Comparison of ENCODE assay signal across 35 cellular contexts in the genomic region with DNA sequence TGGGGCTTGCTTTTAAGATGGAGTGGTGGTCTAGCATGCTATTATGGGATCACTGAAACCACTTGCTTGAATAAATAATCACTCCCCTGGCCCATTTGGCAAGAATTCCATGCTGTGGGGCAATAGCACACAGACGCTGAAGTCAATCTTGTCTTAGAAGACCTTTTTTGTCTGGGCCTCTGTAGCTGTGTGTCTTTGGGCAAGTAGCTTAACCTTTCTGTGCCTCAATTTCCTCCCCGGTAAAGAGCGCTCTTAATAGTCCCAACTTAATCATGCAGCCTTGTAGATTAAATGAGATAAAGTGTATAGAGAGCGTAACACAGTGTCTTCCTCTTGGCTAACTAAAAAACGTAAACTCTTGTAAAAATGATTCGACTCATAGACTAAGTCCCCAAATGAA.
DNase-seq lines count a peak whose midpoint lies in the region; ATAC-seq, FAIRE-seq and TF ChIP-seq lines count a peak whose summit lies in the region.
"Had no signal": no experiment of that assay in that cellular context is flagged by ENCODE, and none has a peak within 500 bp of the region (broad histone marks: within the 10 kb centered on the region; RNA-seq: fewer than 3 reads in every experiment).

No MANE protein-coding gene starts in this region.

- no peak overlapping the region for H3K27ac Mint-ChIP-seq in endodermal cell
- H3K27ac Mint-ChIP-seq: B cell; CD14-positive monocyte; CD4-positive, alpha-beta memory T cell; CD4-positive, alpha-beta T cell; CD4-positive, CD25-positive, alpha-beta regulatory T cell; CD8-positive, alpha-beta memory T cell; CD8-positive, alpha-beta T cell had no signal

- H2BK15ac ChIP-seq in H1 (ENCODE audit: low read length), result no peak overlapping the region

- no peaks in the 10 kb centered on the region for H3K79me1 ChIP-seq in H1 (ENCODE audit: low read depth, low read length)

- H2BK12ac ChIP-seq in H1 (ENCODE audit: low read depth, low read length), result no peak overlapping the region

- TF ChIP-seq RAD21 in K562 (CRISPR knock-in tag; conservative IDR thresholded peaks at IDR 0.05 in 1 of 2, IDR thresholded peaks at IDR 0.05 in 1 of 2), result no peak
- TF ChIP-seq RAD21 in H1 (IDR thresholded peaks at IDR 0.05 in 1 of 2, conservative IDR thresholded peaks at IDR 0.05 in 1 of 2; ENCODE audit: low read depth in 2 of 2, low read length in 2 of 2), result no peak

- BruUV-seq in K562 (replicated peaks; lab: Mats Ljungman, UMichigan), result no TSS peak

- no peak overlapping the region for H2BK120ac ChIP-seq in H1 (replicated peaks; ENCODE audit: low read depth, low read length)

- H3K79me2 ChIP-seq in K562 (ENCODE audit: control insufficient read depth, insufficient read depth, low read length) (no peaks in the 10 kb centered on the region), H1 (ENCODE audit: control insufficient read depth in 1 of 2, insufficient read depth in 2 of 2, low read length in 2 of 2) (no peaks in the 10 kb centered on the region)

- intact Hi-C loops in K562 (cut with micrococcal nuclease), result loop anchor here (10.0 kb wide), 1 partner anchor 123 kb away; a partner anchor contains a TSS

- POLR2A ChIA-PET in HEK293 (lab: Yijun Ruan, JAX) (no interaction called here), K562 (lab: Yijun Ruan, JAX) (no interaction called here), H1 (lab: Charles Lee; ENCODE audit: partially characterized antibody) (no interaction called here)

- H3K9me3 Mint-ChIP-seq in endodermal cell, result no peaks in the 10 kb centered on the region
- H3K9me3 Mint-ChIP-seq: CD4-positive, alpha-beta T cell; CD8-positive, alpha-beta T cell had no signal

- H3K4me3 Mint-ChIP-seq in endodermal cell, result no peak overlapping the region
- H3K4me3 Mint-ChIP-seq: B cell; CD14-positive monocyte; CD4-positive, alpha-beta memory T cell; CD4-positive, alpha-beta T cell; CD4-positive, CD25-positive, alpha-beta regulatory T cell; CD8-positive, alpha-beta memory T cell; CD8-positive, alpha-beta T cell had no signal

- H3K14ac ChIP-seq in H1 (ENCODE audit: insufficient read length), result no peak overlapping the region

- FAIRE-seq in K562 (lab: Jason Lieb, UNC) (no peak), H1 (lab: Jason Lieb, UNC) (no peak)
- FAIRE-seq: A204.1, A549, D721Med had no signal

- no peak overlapping the region for H3K56ac ChIP-seq in H1 (replicated peaks; ENCODE audit: insufficient read length, low read depth, low read length)

- no peak overlapping the region for H2AFZ ChIP-seq in K562 (ENCODE audit: low read depth, low read length)
- H2AFZ ChIP-seq in H1 (ENCODE audit: low read length), result no peak overlapping the region

- TF ChIP-seq POLR2A in K562 (conservative IDR thresholded peaks at IDR 0.05) (no peak), H1 (IDR thresholded peaks at IDR 0.05; ENCODE audit: control extremely low read depth in 1 of 2, low read depth in 2 of 2, low read length in 2 of 2) (no peak)

- in situ Hi-C loops in K562 (cut with MboI), result no loop called here

- H3K23ac ChIP-seq in H1 (ENCODE audit: insufficient read length), result no peak overlapping the region

- H4K20me1 ChIP-seq in K562 (replicated peaks; ENCODE audit: control insufficient read depth, insufficient read depth, low read length) (peaks cover 7% of the 10 kb centered on the region; the same call in 1 of the 2 replicates), H1 (replicated peaks in 1 of 2; ENCODE audit: control insufficient read depth in 1 of 2, insufficient read depth in 2 of 2, low read length in 2 of 2) (no peaks in the 10 kb centered on the region)
- H4K20me1 ChIP-seq: BLaER1; BLaER1 treated with 17β-estradiol and CSF1 and Interleukin-3, amounts not matched to agents 10 nM and 100 nM had no signal

- H4K8ac ChIP-seq in H1 (ENCODE audit: extremely low read depth, insufficient read depth, low read length), result no peak overlapping the region

- H4K91ac ChIP-seq in H1 (replicated peaks; ENCODE audit: insufficient read length, low read length), result no peak overlapping the region

- H3K36me3 ChIP-seq in HEK293 (ENCODE audit: control insufficient read depth in 2 of 2, insufficient read depth in 1 of 2, low read length in 2 of 2), result no peaks in the 10 kb centered on the region
- no peaks in the 10 kb centered on the region for H3K36me3 ChIP-seq in K562 (ENCODE audit: control insufficient read depth, insufficient read depth, low read length)
- no peaks in the 10 kb centered on the region for H3K36me3 ChIP-seq in H1 (ENCODE audit: control insufficient read depth in 2 of 4, insufficient read depth in 4 of 4, low read length in 3 of 4)
- no peaks in the 10 kb centered on the region for H3K36me3 ChIP-seq in endodermal cell (ENCODE audit: control insufficient read depth, insufficient read depth, low read length)
- H3K36me3 ChIP-seq: BE2C; BLaER1; BLaER1 treated with 17β-estradiol and CSF1 and Interleukin-3, amounts not matched to agents 10 nM and 100 nM had no signal

- H3K27ac ChIP-seq in HEK293 (ENCODE audit: extremely low read depth, low read depth, low read length), result no peak overlapping the region
- no peak overlapping the region for H3K27ac ChIP-seq in K562 (ENCODE audit: extremely low read depth, low read depth, low read length)
- no peak overlapping the region for H3K27ac ChIP-seq in H1 (ENCODE audit: low read depth, low read length)
- no peak overlapping the region for H3K27ac ChIP-seq in endodermal cell (ENCODE audit: low read depth, low read length)
- H3K27ac ChIP-seq: 22Rv1; A549; BLaER1; BLaER1 treated with 17β-estradiol and CSF1 and Interleukin-3, amounts not matched to agents 10 nM and 100 nM; C4-2B had no signal

- H3K27me3 Mint-ChIP-seq in endodermal cell (ENCODE audit: insufficient read depth), result peaks cover 1% of the 10 kb centered on the region

- no peak overlapping the region for H3K4ac ChIP-seq in H1 (replicated peaks; ENCODE audit: insufficient read length, low read depth, low read length)

- WGBS in K562 (ENCODE audit: insufficient coverage, low coverage, missing lambda C conversion rate), result 1% methylated on average over 6 of the region's 6 CpGs
- 87% methylated on average over 6 of the region's 6 CpGs; no CpG with 5 or more reads in 1 of the 2 experiments for WGBS in H1 (ENCODE audit: extremely low coverage in 1 of 2, insufficient coverage in 1 of 2, insufficient read length in 1 of 2, insufficient replicate concordance in 2 of 2, low coverage in 1 of 2, low lambda C conversion rate in 2 of 2, missing lambda C conversion rate in 1 of 2), 2 experiments
- 87 to 93% methylated on average over 6 of the region's 6 CpGs for WGBS in endodermal cell (ENCODE audit: insufficient coverage in 1 of 2, insufficient read length in 1 of 2), 2 experiments

- no peak overlapping the region for H2BK5ac ChIP-seq in H1 (ENCODE audit: low read depth, low read length)

- H3K9me3 ChIP-seq in HEK293 (ENCODE audit: control insufficient read depth, insufficient read depth, low read depth, low read length) (no peaks in the 10 kb centered on the region), K562 (replicated peaks; ENCODE audit: control insufficient read depth, insufficient read depth, low read depth, low read length) (no peaks in the 10 kb centered on the region), H1 (ENCODE audit: insufficient read depth in 2 of 2, low read depth in 1 of 2, low read length in 1 of 2) (no peaks in the 10 kb centered on the region), endodermal cell (ENCODE audit: control insufficient read depth, low read length) (no peaks in the 10 kb centered on the region)
- H3K9me3 ChIP-seq: A549, BE2C, BLaER1, Caco-2 had no signal

- no peak overlapping the region for H2BK20ac ChIP-seq in H1 (ENCODE audit: low read length)

- CTCF ChIA-PET in HEK293 (lab: Yijun Ruan, JAX) (interaction anchor here (0.6 to 2.2 kb wide), 5 partner anchors 10 to 855 kb away, joined by 3 to 6 read pairs (median 3); no protein-coding TSS in a partner anchor), K562 (lab: Yijun Ruan, JAX; ENCODE audit: low intra/inter-chr PET ratio) (no interaction called here), H1 (lab: Charles Lee; ENCODE audit: partially characterized antibody) (interaction anchor here (0.9 to 3.8 kb wide), 8 partner anchors 11 to 599 kb away, joined by 3 to 19 read pairs (median 4); no protein-coding TSS in a partner anchor)

- H2AK5ac ChIP-seq in H1 (ENCODE audit: low read depth, low read length), result no peak overlapping the region

- H3K4me1 ChIP-seq in HEK293 (ENCODE audit: control insufficient read depth, insufficient read depth, low read length) (no peaks in the 10 kb centered on the region), K562 (replicated peaks in 1 of 2; ENCODE audit: control insufficient read depth in 2 of 2, insufficient read depth in 2 of 2, low read length in 2 of 2) (no peaks in the 10 kb centered on the region), H1 (replicated peaks in 1 of 4; ENCODE audit: control insufficient read depth in 3 of 4, insufficient read depth in 4 of 4, low read length in 3 of 4) (peaks cover 0 to 3% (median 0%) of the 10 kb centered on the region in 4 experiments; a peak in 1 of 7 replicates), endodermal cell (ENCODE audit: control insufficient read depth, insufficient read depth, low read length) (no peaks in the 10 kb centered on the region)
- H3K4me1 ChIP-seq: A549, BE2C, Caco-2 had no signal

- TF ChIP-seq CTCF in HEK293 (tag by site-specific recombination; IDR thresholded peaks at IDR 0.05) (no peak), K562 (IDR thresholded peaks at IDR 0.05 in 2 of 3, conservative IDR thresholded peaks at IDR 0.05 in 1 of 3; ENCODE audit: insufficient read depth in 2 of 3, low read depth in 1 of 3, low read length in 3 of 3) (no peak), H1 (IDR thresholded peaks at IDR 0.05; ENCODE audit: control extremely low read depth in 1 of 3, insufficient read depth in 1 of 3, low read depth in 1 of 3, low read length in 3 of 3) (no peak), endodermal cell (conservative IDR thresholded peaks at IDR 0.05) (no peak)

- H4K5ac ChIP-seq in H1 (ENCODE audit: insufficient read length, low read depth, low read length), result no peak overlapping the region

- H3K4me2 ChIP-seq in K562 (ENCODE audit: insufficient read depth, low read length) (no peak overlapping the region), H1 (ENCODE audit: insufficient read depth in 1 of 2, low read depth in 2 of 2, low read length in 2 of 2) (no peak overlapping the region)
- H3K4me2 ChIP-seq: A549; BLaER1; BLaER1 treated with 17β-estradiol and CSF1 and Interleukin-3, amounts not matched to agents 10 nM and 100 nM had no signal

- TF ChIP-seq EP300 in K562 (IDR thresholded peaks at IDR 0.05; ENCODE audit: low read length) (no peak), H1 (IDR thresholded peaks at IDR 0.05; ENCODE audit: borderline replicate concordance in 1 of 2, low read depth in 2 of 2, low read length in 2 of 2) (no peak)

- ATAC-seq in K562 (no peak), GM19035 (IDR thresholded peaks at IDR 0.05; ENCODE audit: unreplicated experiment) (no peak)
- ATAC-seq: A549; CD8-positive, alpha-beta T cell had no signal

- H3K18ac ChIP-seq in H1 (ENCODE audit: extremely low read depth, low read length), result no peak overlapping the region

- no peaks in the 10 kb centered on the region for H3K4me1 Mint-ChIP-seq in endodermal cell
- H3K4me1 Mint-ChIP-seq: B cell; CD14-positive monocyte; CD4-positive, alpha-beta memory T cell; CD4-positive, CD25-positive, alpha-beta regulatory T cell; CD8-positive, alpha-beta memory T cell had no signal

- H3K27me3 ChIP-seq in K562 (ENCODE audit: control insufficient read depth in 2 of 2, insufficient read depth in 2 of 2, low read length in 2 of 2) (no peaks in the 10 kb centered on the region), H1 (replicated peaks in 1 of 4; ENCODE audit: control insufficient read depth in 3 of 4, extremely low read depth in 1 of 4, insufficient read depth in 3 of 4, low read length in 3 of 4) (peaks cover 0 to 2% (median 0%) of the 10 kb centered on the region in 4 experiments; a peak in 2 of 7 replicates), endodermal cell (ENCODE audit: control insufficient read depth, insufficient read depth, low read length, poor library complexity, severe bottlenecking) (peaks cover 6% of the 10 kb centered on the region)
- H3K27me3 ChIP-seq: BE2C; BLaER1; BLaER1 treated with 17β-estradiol and CSF1 and Interleukin-3, amounts not matched to agents 10 nM and 100 nM had no signal

- no peak overlapping the region for H3K9ac ChIP-seq in K562 (ENCODE audit: insufficient read depth in 1 of 2, low read depth in 2 of 2, low read length in 2 of 2)
- no peak overlapping the region for H3K9ac ChIP-seq in H1 (replicated peaks in 1 of 4; ENCODE audit: extremely low read depth in 1 of 4, low read depth in 3 of 4, low read length in 3 of 4)
- H3K9ac ChIP-seq in endodermal cell (ENCODE audit: extremely low read depth, low read length, poor library complexity, severe bottlenecking), result no peak overlapping the region
- H3K9ac ChIP-seq: BLaER1; BLaER1 treated with 17β-estradiol and CSF1 and Interleukin-3, amounts not matched to agents 10 nM and 100 nM had no signal

- no peaks in the 10 kb centered on the region for H3K9me1 ChIP-seq in K562 (ENCODE audit: control insufficient read depth, insufficient read depth, low read length)

- DNase-seq in K562 (ENCODE audit: extremely low read depth in 1 of 4, low spot score in 3 of 4) (no peak), H1 (ENCODE audit: low read depth in 1 of 2, low spot score in 2 of 2) (no peak), endodermal cell (no peak), mesenteric fat pad (ENCODE audit: low spot score) (no peak)
- DNase-seq: 8988T; ACHN; AML-193; BE2C; C1 segment of cervical spinal cord; Caco-2; Calu3; CD4-positive, alpha-beta memory T cell; CD4-positive, alpha-beta T cell; CD4-positive, CD25-positive, alpha-beta regulatory T cell; CD8-positive, alpha-beta memory T cell; CD8-positive, alpha-beta T cell; COR-L47; DMS 273 treated with DMSO at 0.1 percent for 48 hours; DMS153; DMS53; DMS79; DMS79 treated with DMSO at 0.1 percent for 48 hours; DND-41; EL had no signal

- H3K36me3 Mint-ChIP-seq in endodermal cell (ENCODE audit: low read depth), result no peaks in the 10 kb centered on the region
- H3K36me3 Mint-ChIP-seq: CD14-positive monocyte; CD4-positive, alpha-beta memory T cell; CD4-positive, CD25-positive, alpha-beta regulatory T cell; CD8-positive, alpha-beta memory T cell; CD8-positive, alpha-beta T cell had no signal

- H3K23me2 ChIP-seq in H1 (ENCODE audit: low read depth, low read length), result no peaks in the 10 kb centered on the region; the same call in 1 of the 2 replicates

- H3K4me3 ChIP-seq in HEK293 (ENCODE audit: low read depth, low read length) (no peak overlapping the region), K562 (no peak overlapping the region), H1 (ENCODE audit: extremely low read depth in 1 of 4, insufficient read depth in 2 of 4, low read depth in 3 of 4, low read length in 4 of 4) (no peak overlapping the region), endodermal cell (ENCODE audit: low read length) (no peak overlapping the region)
- H3K4me3 ChIP-seq: A549; BLaER1; BLaER1 treated with 17β-estradiol and CSF1 and Interleukin-3, amounts not matched to agents 10 nM and 100 nM had no signal
